In the genomic region with DNA sequence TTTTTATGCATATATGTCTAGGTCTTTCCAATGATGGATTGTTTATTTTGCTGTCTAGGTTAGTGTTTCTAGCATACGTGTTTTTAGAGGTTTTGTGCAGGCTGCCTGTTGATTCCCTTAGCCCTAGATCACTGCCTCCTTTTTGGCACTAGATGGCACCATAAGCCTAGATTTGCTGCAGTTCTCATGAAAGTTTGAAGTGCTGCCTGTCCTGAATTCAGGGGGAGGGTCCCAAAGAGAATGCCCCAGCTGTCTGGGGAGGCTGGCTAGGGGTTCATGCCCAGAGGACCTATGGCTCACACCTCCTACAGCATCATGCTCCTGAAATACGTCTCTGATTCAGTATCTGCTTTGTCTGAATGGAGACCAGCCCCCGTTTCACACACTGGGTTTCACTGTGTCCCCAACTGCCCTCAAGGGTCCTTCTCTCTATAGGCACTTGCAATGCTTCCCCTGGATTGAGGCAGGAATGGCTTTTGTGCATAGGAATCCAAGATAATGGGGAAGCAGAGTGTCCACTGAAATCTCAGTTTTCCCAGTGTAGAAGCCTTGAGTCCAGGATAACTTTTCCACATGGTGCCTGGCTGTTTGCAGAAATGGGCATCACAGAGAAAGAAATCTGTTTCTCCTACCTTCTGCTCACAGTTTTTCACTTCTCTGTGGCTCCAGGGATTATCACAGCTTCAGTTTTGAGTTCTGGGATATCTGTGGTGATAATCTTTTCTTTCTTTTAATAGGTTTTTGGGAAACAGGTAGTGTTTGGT, we compare ENCODE assay signal across 8 cellular contexts. TPM values are rescaled to one million over a fixed set of nuclear protein-coding genes. Genes with fewer than 3 reads are reported as not detected.
A peak's percentile ranks its signal among the peaks of the same experiment; 100 is the strongest.
DNase-seq lines count a peak whose midpoint lies in the region; ATAC-seq and TF ChIP-seq lines count a peak whose summit lies in the region.

No MANE protein-coding gene starts in this region.

- H3K27me3 Mint-ChIP-seq in activated T-helper 2 cell treated with anti-CD3 and anti-CD28 coated beads, Interferon-gamma antibody, Interleukin-2, Interleukin-4, amounts not matched to agents 10 μg/mL and 5 μg/mL and 100 μg/mL, durations not matched to agents 14 hours and 24 hours and 36 hours (ENCODE audit: low read depth): peaks cover 20% of the 10 kb centered on the region
- H3K27me3 Mint-ChIP-seq in progenitor cell of endocrine pancreas: no peaks in the 10 kb centered on the region

- H3K9me3 Mint-ChIP-seq in activated T-helper 2 cell treated with anti-CD3 and anti-CD28 coated beads, Interferon-gamma antibody, Interleukin-2, Interleukin-4, amounts not matched to agents 10 μg/mL and 5 μg/mL and 100 μg/mL, durations not matched to agents 14 hours and 24 hours and 36 hours: peaks cover 12% of the 10 kb centered on the region
- peaks cover 11% of the 10 kb centered on the region for H3K9me3 Mint-ChIP-seq in progenitor cell of endocrine pancreas (ENCODE audit: low read depth)

- peak; percentile 83 for TF ChIP-seq CTCF in progenitor cell of endocrine pancreas (IDR thresholded peaks at IDR 0.05; ENCODE audit: unreplicated experiment)

- intact Hi-C loops in activated T-helper 2 cell treated with anti-CD3 and anti-CD28 coated beads, Interferon-gamma antibody, Interleukin-2, Interleukin-4, amounts not matched to agents 10 μg/mL and 5 μg/mL and 100 μg/mL, durations not matched to agents 14 hours and 24 hours and 36 hours (cut with micrococcal nuclease): loop anchor here (1.0 to 2.0 kb wide), 2 partner anchors 157 to 851 kb away; no protein-coding TSS in a partner anchor

- no peaks in the 10 kb centered on the region for H3K4me1 Mint-ChIP-seq in activated T-helper 2 cell treated with anti-CD3 and anti-CD28 coated beads, Interferon-gamma antibody, Interleukin-2, Interleukin-4, amounts not matched to agents 10 μg/mL and 5 μg/mL and 100 μg/mL, durations not matched to agents 14 hours and 24 hours and 36 hours (ENCODE audit: low read depth)
- no peaks in the 10 kb centered on the region for H3K4me1 Mint-ChIP-seq in progenitor cell of endocrine pancreas (ENCODE audit: low read depth)

- no peak for ATAC-seq in HG02798 (IDR thresholded peaks at IDR 0.05; ENCODE audit: poor library complexity, unreplicated experiment)

- no peak overlapping the region for H3K4me3 Mint-ChIP-seq in activated T-helper 2 cell treated with anti-CD3 and anti-CD28 coated beads, Interferon-gamma antibody, Interleukin-2, Interleukin-4, amounts not matched to agents 10 μg/mL and 5 μg/mL and 100 μg/mL, durations not matched to agents 14 hours and 24 hours and 36 hours (ENCODE audit: low read depth)
- H3K4me3 Mint-ChIP-seq in progenitor cell of endocrine pancreas (ENCODE audit: low read depth): no peak overlapping the region

- H3K27ac Mint-ChIP-seq in activated T-helper 2 cell treated with anti-CD3 and anti-CD28 coated beads, Interferon-gamma antibody, Interleukin-2, Interleukin-4, amounts not matched to agents 10 μg/mL and 5 μg/mL and 100 μg/mL, durations not matched to agents 14 hours and 24 hours and 36 hours: no peak overlapping the region
- no peak overlapping the region for H3K27ac Mint-ChIP-seq in progenitor cell of endocrine pancreas

- peaks cover 3% of the 10 kb centered on the region for H3K36me3 Mint-ChIP-seq in activated T-helper 2 cell treated with anti-CD3 and anti-CD28 coated beads, Interferon-gamma antibody, Interleukin-2, Interleukin-4, amounts not matched to agents 10 μg/mL and 5 μg/mL and 100 μg/mL, durations not matched to agents 14 hours and 24 hours and 36 hours (ENCODE audit: low read depth)
- H3K36me3 Mint-ChIP-seq in progenitor cell of endocrine pancreas (ENCODE audit: insufficient read depth): peaks cover 5% of the 10 kb centered on the region

- DNase-seq in Daoy (ENCODE audit: low read depth) (peak; percentile 66), Kasumi-1 (lab: John Stamatoyannopoulos, UW) (peak; percentile 74 to 86), RPMI7951 (ENCODE audit: low read depth) (peak; percentile 60), glomerular endothelial cell (ENCODE audit: extremely low read depth, low read depth, low spot score) (peak; percentile 57), progenitor cell of endocrine pancreas (ENCODE audit: low spot score, unreplicated experiment) (peak; percentile 13), GOT3 (lab: John Stamatoyannopoulos, UW) (no peak)
- peak; percentile 29 for DNase-seq in activated T-helper 2 cell treated with anti-CD3 and anti-CD28 coated beads, Interferon-gamma antibody, Interleukin-2, Interleukin-4, amounts not matched to agents 10 μg/mL and 5 μg/mL and 100 μg/mL, durations not matched to agents 14 hours and 24 hours and 36 hours (ENCODE audit: low spot score)

RNA-seq across cellular contexts. Expression of a gene that starts 14.2 kb away (rescaled TPM):
- total RNA-seq in Daoy (2014; rRNA removed; shearing (Covaris generic)): 265 and 275 TPM in 2 replicates
- total RNA-seq in RPMI7951 (2014; rRNA removed; shearing (Covaris generic)): 208 and 209 TPM in 2 replicates
- 83.7 and 96.4 TPM in 2 replicates for total RNA-seq in activated T-helper 2 cell treated with anti-CD3 and anti-CD28 coated beads, Interferon-gamma antibody, Interleukin-2, Interleukin-4, amounts not matched to agents 10 μg/mL and 5 μg/mL and 100 μg/mL, durations not matched to agents 14 hours and 24 hours and 36 hours
- total RNA-seq in glomerular endothelial cell: 171 and 346 TPM in 2 replicates
- total RNA-seq in progenitor cell of endocrine pancreas: 113 and 116 TPM in 2 replicates
